26 cellular contexts compared by ENCODE assay signal in genomic region chr14:72782182-72782508, GRCh38.
A peak's percentile ranks its signal among the peaks of the same experiment; 100 is the strongest.
DNase-seq lines count a peak whose midpoint lies in the region; TF ChIP-seq lines count a peak whose summit lies in the region.
"Had no signal": no experiment of that assay in that cellular context is flagged by ENCODE, and none has a peak within 500 bp of the region (broad histone marks: within the 10 kb centered on the region; RNA-seq: fewer than 3 reads in every experiment).

No MANE protein-coding gene starts in this region.

- H3K9me3 Mint-ChIP-seq in HFFc6 = no peaks in the 10 kb centered on the region

- H3K36me3 ChIP-seq in ACC112 (ENCODE audit: insufficient read depth, low read length) (peaks cover 4% of the 10 kb centered on the region; the same call in 1 of the 2 replicates), esophagus muscularis mucosa (no peaks in the 10 kb centered on the region)
- H3K36me3 ChIP-seq: BLaER1 treated with 17β-estradiol and CSF1 and Interleukin-3, amounts not matched to agents 10 nM and 100 nM; HAP-1; stomach; thyroid gland; WERI-Rb-1 had no signal

- peaks cover 1% of the 10 kb centered on the region; the same call in 1 of the 2 replicates for H3K27me3 Mint-ChIP-seq in HFFc6 (ENCODE audit: insufficient read depth)
- H3K27me3 Mint-ChIP-seq: brain had no signal

- 88% methylated on average over 3 of the region's 3 CpGs for WGBS in esophagus muscularis mucosa

- H3K27me3 ChIP-seq in ACC112 (ENCODE audit: insufficient read depth, low read length) = no peaks in the 10 kb centered on the region
- H3K27me3 ChIP-seq in esophagus muscularis mucosa = no peaks in the 10 kb centered on the region
- H3K27me3 ChIP-seq: BLaER1 treated with 17β-estradiol and CSF1 and Interleukin-3, amounts not matched to agents 10 nM and 100 nM; stomach; thyroid gland had no signal

- H3K9me3 ChIP-seq in esophagus muscularis mucosa = no peaks in the 10 kb centered on the region
- H3K9me3 ChIP-seq: HAP-1, thyroid gland had no signal

- H3K27ac ChIP-seq in ACC112 (ENCODE audit: low read depth, low read length) = peak overlapping the region; percentile 92
- H3K27ac ChIP-seq in esophagus muscularis mucosa (replicated peaks in 1 of 4) = no peak overlapping the region
- H3K27ac ChIP-seq: BLaER1 treated with 17β-estradiol and CSF1 and Interleukin-3, amounts not matched to agents 10 nM and 100 nM; epithelial cell of prostate; stomach; thyroid gland; WERI-Rb-1 had no signal

- intact Hi-C loops in esophagus muscularis mucosa (cut with DNase I) = no loop called here
- intact Hi-C loops in posterior vena cava (cut with DNase I) = no loop called here

- no peak for TF ChIP-seq POLR2A in esophagus muscularis mucosa (IDR thresholded peaks at IDR 0.05; ENCODE audit: low read depth)

- H3K4me3 ChIP-seq in ACC112 (ENCODE audit: low read depth, low read length) (peak overlapping the region; percentile 43; the same call in 1 of the 2 replicates), esophagus muscularis mucosa (no peak overlapping the region)
- H3K4me3 ChIP-seq: BLaER1 treated with 17β-estradiol and CSF1 and Interleukin-3, amounts not matched to agents 10 nM and 100 nM; HAP-1; stomach; thyroid gland had no signal

- H3K79me2 ChIP-seq in ACC112 (ENCODE audit: control insufficient read depth, insufficient read depth, low read length, unreplicated experiment) = peaks cover 3% of the 10 kb centered on the region

- H3K4me1 Mint-ChIP-seq in HFFc6 (ENCODE audit: low read depth) = peaks cover 36% of the 10 kb centered on the region

- H3K4me3 Mint-ChIP-seq in HFFc6 = peak overlapping the region; percentile 65
- H3K4me3 Mint-ChIP-seq: activated T-cell treated with anti-CD3 and anti-CD28 coated beads, Interleukin-2, amount 50 U/mL, for 4 hours; brain had no signal

- no peak for TF ChIP-seq EP300 in esophagus muscularis mucosa (IDR thresholded peaks at IDR 0.05)

- no peak for TF ChIP-seq CTCF in HFFc6 (IDR thresholded peaks at IDR 0.05)
- no peak for TF ChIP-seq CTCF in esophagus muscularis mucosa (IDR thresholded peaks at IDR 0.05)

- peak overlapping the region; percentile 21 for H2AFZ ChIP-seq in ACC112 (ENCODE audit: low read length, unreplicated experiment)

- peaks cover 22% of the 10 kb centered on the region for H3K4me1 ChIP-seq in ACC112 (ENCODE audit: control insufficient read depth, insufficient read depth, low read length, unreplicated experiment)
- H3K4me1 ChIP-seq in esophagus muscularis mucosa = peaks cover 0 to 18% (median 9%) of the 10 kb centered on the region in 4 donors
- H3K4me1 ChIP-seq: stomach, thyroid gland had no signal

- DNase-seq in HFFc6 (no peak), esophagus muscularis mucosa (ENCODE audit: extremely low spot score) (peak; percentile 53), posterior vena cava (ENCODE audit: low spot score) (peak; percentile 46), SIG-M5 treated with dmso at 0.1 percent for 504 hours (lab: John Stamatoyannopoulos, UW; ENCODE audit: unreplicated experiment) (no peak), NCI-H82 treated with DMSO at 0.1 percent for 48 hours (lab: John Stamatoyannopoulos, UW; ENCODE audit: unreplicated experiment) (no peak), NOMO-1 treated with dmso at 0.1 percent for 144 hours (lab: John Stamatoyannopoulos, UW; ENCODE audit: unreplicated experiment) (no peak)
- DNase-seq: activated CD4-positive, alpha-beta T cell treated with anti-CD3 and anti-CD28 coated beads, Interleukin-2, amount 50 U/mL, for 1 hour; activated naive CD4-positive, alpha-beta T cell; activated T-cell treated with anti-CD3 and anti-CD28 coated beads, Interleukin-2, amount 50 U/mL, for 4 hours; effector CD4-positive, alpha-beta T cell; Karpas-422; NCI-H146; NCI-H2107; NCI-H774; small intestine; stimulated activated CD4-positive, alpha-beta T cell treated with anti-CD3 and anti-CD28 coated beads, Interleukin-1b, Interleukin-23, amount 100 ng/mL, for 48 hours; stimulated activated CD8-positive, alpha-beta memory T cell treated with anti-CD3 and anti-CD28 coated beads, Interleukin-4, amount 100 ng/mL, for 48 hours; stomach; T1000; thyroid gland; WERI-Rb-1 had no signal

- peaks cover 19% of the 10 kb centered on the region for H3K36me3 Mint-ChIP-seq in HFFc6 (ENCODE audit: low read depth)
- H3K36me3 Mint-ChIP-seq: brain had no signal

- peak overlapping the region; percentile 85 for H3K27ac Mint-ChIP-seq in HFFc6

Comparison
In these comparisons a context has a peak if more than half of its experiments do, and no peak if none do; other contexts are left out.
1. DNase-seq: peak in esophagus muscularis mucosa (single experiment) and posterior vena cava (single experiment); none in HFFc6 (single experiment), SIG-M5 treated with dmso at 0.1 percent for 504 hours (single experiment), NCI-H82 treated with DMSO at 0.1 percent for 48 hours (single experiment) and NOMO-1 treated with dmso at 0.1 percent for 144 hours (single experiment).